9 cellular contexts compared by ENCODE assay signal in genomic region chr7:51316666-51317581, GRCh38. TPM values are rescaled to one million over a fixed set of nuclear protein-coding genes. Genes with fewer than 3 reads are reported as not detected.
A peak's percentile ranks its signal among the peaks of the same experiment; 100 is the strongest.
DNase-seq lines count a peak whose midpoint lies in the region; ATAC-seq, FAIRE-seq and TF ChIP-seq lines count a peak whose summit lies in the region.
"Had no signal": no experiment of that assay in that cellular context is flagged by ENCODE, and none has a peak within 500 bp of the region (broad histone marks: within the 10 kb centered on the region; RNA-seq: fewer than 3 reads in every experiment).

COBL (minus strand) TSS chr7:51316809; CDS start chr7:51316633, 176 bp downstream.

- H3K4me1 ChIP-seq in IMR-90 (ENCODE audit: control insufficient read depth, insufficient read depth, low read length) (no peaks in the 10 kb centered on the region), HepG2 (ENCODE audit: insufficient read depth, low read length) (peaks cover 71% of the 10 kb centered on the region)

- H2BK120ac ChIP-seq in IMR-90 (ENCODE audit: low read depth, low read length), result no peak within 1 kb of the TSS

- no peak within 1 kb of the TSS for H2AK9ac ChIP-seq in IMR-90 (replicated peaks; ENCODE audit: low read depth, low read length, poor library complexity)

- intact Hi-C loops in IMR-90 (cut with micrococcal nuclease) (no loop called here), HepG2 (cut with micrococcal nuclease; ENCODE audit: unreplicated experiment) (loop anchor here (5.0 kb wide), 1 partner anchor 50 kb away; no protein-coding TSS in a partner anchor)

- no peak within 1 kb of the TSS for H3K23ac ChIP-seq in IMR-90 (ENCODE audit: low read depth, low read length)

- H3K36me3 ChIP-seq in IMR-90 (ENCODE audit: control insufficient read depth, insufficient read depth, low read length) (no peaks in the 10 kb centered on the region), bronchial epithelial cell (ENCODE audit: control insufficient read depth, insufficient read depth, low read length) (no peaks in the 10 kb centered on the region), HepG2 (replicated peaks in 1 of 2; ENCODE audit: control insufficient read depth in 1 of 2, insufficient read depth in 2 of 2, low read length in 2 of 2) (no peaks in the 10 kb centered on the region; a peak in 1 of 5 replicates)

- H4K20me1 ChIP-seq in IMR-90 (ENCODE audit: insufficient read depth, low read length) (no peaks in the 10 kb centered on the region), HepG2 (ENCODE audit: insufficient read depth, low read length) (0 out of 2 replicates have a peak, but pooled peaks cover 5% of the 10 kb centered on the region)

- no peaks in the 10 kb centered on the region for H3K79me1 ChIP-seq in IMR-90 (ENCODE audit: low read depth in 1 of 2, low read length in 2 of 2)

- CTCF ChIA-PET in IMR-90 (lab: Yijun Ruan, JAX), result no interaction called here
- CTCF ChIA-PET in HepG2 (lab: Yijun Ruan, JAX; ENCODE audit: low intra/inter-chr PET ratio, low total read pairs), result no interaction called here

- TF ChIP-seq EP300 in HepG2 (IDR thresholded peaks at IDR 0.05; ENCODE audit: low read depth in 2 of 2, low read length in 2 of 2), result no peak
- no peak for TF ChIP-seq EP300 in HepG2 (CRISPR knock-in tag; IDR thresholded peaks at IDR 0.05; ENCODE audit: borderline replicate concordance)

- 10% methylated on average over 22 of the region's 94 CpGs; no CpG with 5 or more reads in 1 of the 2 experiments for WGBS in IMR-90 (ENCODE audit: extremely low coverage in 2 of 2, insufficient read length in 1 of 2), 2 experiments
- WGBS in HepG2 (ENCODE audit: low lambda C conversion rate), result 2% methylated on average over 7 of the region's 94 CpGs

- H3K9me1 ChIP-seq in IMR-90 (ENCODE audit: insufficient read depth, low read length), result no peaks in the 10 kb centered on the region

- DNase-seq in AG10803 (ENCODE audit: low read depth) (no peak), IMR-90 (no peak), bronchial epithelial cell (ENCODE audit: low read depth) (no peak), HepG2 (ENCODE audit: low spot score) (no peak), superior temporal gyrus (ENCODE audit: extremely low spot score) (peak; percentile 32), H54 (ENCODE audit: insufficient read length, low spot score) (no peak), NCI-H1105 treated with DMSO at 0.1 percent for 48 hours (lab: John Stamatoyannopoulos, UW) (no peak), NCI-H1694 (lab: John Stamatoyannopoulos, UW) (no peak)

- no peak within 1 kb of the TSS for H2BK20ac ChIP-seq in IMR-90 (ENCODE audit: low read depth, low read length)

- FAIRE-seq in bronchial epithelial cell (lab: Jason Lieb, UNC), result no peak
- FAIRE-seq in HepG2 (lab: Jason Lieb, UNC), result no peak
- FAIRE-seq in H54 (lab: Jason Lieb, UNC), result no peak
- FAIRE-seq: GM18507 had no signal

- TF ChIP-seq POLR2A in IMR-90 (IDR thresholded peaks at IDR 0.05; ENCODE audit: low read depth, low read length) (no peak), HepG2 (IDR thresholded peaks at IDR 0.05; ENCODE audit: insufficient read depth in 1 of 2, low read depth in 2 of 2, low read length in 2 of 2) (0 out of 4 replicates have a peak, but pooled peaks have one; percentile 15 to 27), H54 (IDR thresholded peaks at IDR 0.05; ENCODE audit: low read depth, low read length) (no peak)

- H3K14ac ChIP-seq in IMR-90 (replicated peaks; ENCODE audit: low read depth, low read length), result no peak within 1 kb of the TSS

- H3K4me2 ChIP-seq in IMR-90 (ENCODE audit: low read depth, low read length) (no peak within 1 kb of the TSS; the same call in 1 of the 2 replicates), HepG2 (ENCODE audit: low read depth, low read length) (peak within 1 kb of the TSS; percentile 92)

- TF ChIP-seq RAD21 in IMR-90 (IDR thresholded peaks at IDR 0.05; ENCODE audit: low read length), result no peak
- no peak for TF ChIP-seq RAD21 in HepG2 (CRISPR knock-in tag; IDR thresholded peaks at IDR 0.05)

- H3K27ac ChIP-seq in IMR-90 (ENCODE audit: insufficient read depth, low read length) (no peak within 1 kb of the TSS), HepG2 (ENCODE audit: extremely low read length, insufficient read depth, low read length) (peak within 1 kb of the TSS; percentile 79)

- no peak within 1 kb of the TSS for H2BK15ac ChIP-seq in IMR-90 (ENCODE audit: low read depth, low read length)

- POLR2A ChIA-PET in IMR-90 (lab: Charles Lee; ENCODE audit: unreplicated experiment), result no interaction called here
- POLR2A ChIA-PET in HepG2 (lab: Yijun Ruan, JAX), result interaction anchor here (1.8 kb wide), 1 partner anchor 10 kb away, joined by 4 read pairs; no protein-coding TSS in a partner anchor

- H2AK5ac ChIP-seq in IMR-90 (ENCODE audit: low read depth, low read length), result no peak within 1 kb of the TSS

- no peak within 1 kb of the TSS for H3K4ac ChIP-seq in IMR-90 (ENCODE audit: low read depth, low read length)

- H4K8ac ChIP-seq in IMR-90 (ENCODE audit: low read depth in 2 of 2, low read length in 2 of 2), result no peak within 1 kb of the TSS

- H3K4me3 ChIP-seq in AG10803 (ENCODE audit: low read length) (peak within 1 kb of the TSS; percentile 22), IMR-90 (ENCODE audit: insufficient read depth, low read depth, low read length) (no peak within 1 kb of the TSS), bronchial epithelial cell (ENCODE audit: low read depth, low read length) (peak within 1 kb of the TSS; percentile 80), HepG2 (replicated peaks in 1 of 3; ENCODE audit: insufficient read depth in 1 of 3, low read depth in 2 of 3, low read length in 3 of 3) (peak within 1 kb of the TSS; percentile 68 to 83 (median 69))

- H3K56ac ChIP-seq in IMR-90 (ENCODE audit: extremely low read depth, insufficient read depth, low read length), result no peak within 1 kb of the TSS

- H3K9ac ChIP-seq in IMR-90 (ENCODE audit: low read depth, low read length), result no peak within 1 kb of the TSS
- peak within 1 kb of the TSS; percentile 88 for H3K9ac ChIP-seq in HepG2 (ENCODE audit: insufficient read depth, low read depth, low read length)

- dilution Hi-C loops in IMR-90 (cut with HindIII; ENCODE audit: low sequenced_read_pairs, unreplicated experiment), result no loop called here

- no peak within 1 kb of the TSS for H2BK5ac ChIP-seq in IMR-90 (ENCODE audit: low read depth, low read length, poor library complexity, severe bottlenecking)

- H3K79me2 ChIP-seq in HepG2 (ENCODE audit: insufficient read depth, low read length), result peaks cover 31% of the 10 kb centered on the region

- ATAC-seq in IMR-90 (ENCODE audit: low read depth) (no peak), HepG2 (peak; percentile 21)

- BruUV-seq in IMR-90 (replicated peaks; lab: Mats Ljungman, UMichigan), result no TSS peak
- BruUV-seq in HepG2 (replicated peaks; lab: Mats Ljungman, UMichigan), result TSS peak; percentile 51

- TF ChIP-seq CTCF in AG10803 (conservative IDR thresholded peaks at IDR 0.05; ENCODE audit: low read length) (no peak), IMR-90 (conservative IDR thresholded peaks at IDR 0.05; ENCODE audit: low read depth, low read length) (no peak), bronchial epithelial cell (IDR thresholded peaks at IDR 0.05; ENCODE audit: insufficient read depth, low read length, severe bottlenecking) (no peak), HepG2 (CRISPR knock-in tag; IDR thresholded peaks at IDR 0.05) (no peak)

- no peak within 1 kb of the TSS for H4K91ac ChIP-seq in IMR-90 (ENCODE audit: insufficient read depth, low read depth, low read length)

- peaks cover 18% of the 10 kb centered on the region for H3K27me3 ChIP-seq in IMR-90 (ENCODE audit: control insufficient read depth, insufficient read depth, low read length)
- peaks cover 3% of the 10 kb centered on the region for H3K27me3 ChIP-seq in bronchial epithelial cell (ENCODE audit: control insufficient read depth, insufficient read depth, low read length)
- peaks cover 0 to 3% of the 10 kb centered on the region in 2 experiments; a peak in 1 of 5 replicates for H3K27me3 ChIP-seq in HepG2 (ENCODE audit: control insufficient read depth in 1 of 2, insufficient read depth in 2 of 2, low read length in 2 of 2)

- H2AFZ ChIP-seq in IMR-90 (replicated peaks; ENCODE audit: low read length, poor library complexity) (peak within 1 kb of the TSS; percentile 43), HepG2 (ENCODE audit: low read length) (no peak within 1 kb of the TSS)

- in situ Hi-C loops in IMR-90 (cut with MboI; ENCODE audit: low sequenced_read_pairs) (no loop called here), HepG2 (cut with HindIII; ENCODE audit: extremely low pct_ligation_motif_present, low pct_unique_long_range_greater_than_20kb) (no loop called here)

- no peak within 1 kb of the TSS for H4K5ac ChIP-seq in IMR-90 (ENCODE audit: low read depth, low read length)

- no peaks in the 10 kb centered on the region for H3K9me3 ChIP-seq in IMR-90 (ENCODE audit: control insufficient read depth, insufficient read depth, low read length)
- H3K9me3 ChIP-seq in HepG2 (ENCODE audit: low read length), result no peaks in the 10 kb centered on the region

- no peak within 1 kb of the TSS for H3K18ac ChIP-seq in IMR-90 (ENCODE audit: low read depth, low read length)

RNA-seq across cellular contexts. Expression of gene COBL, which starts in this region (rescaled TPM):
- total RNA-seq in IMR-90 (2012; rRNA removed) (under 0.01 TPM in 1 of 2 replicates, not detected in the other), bronchial epithelial cell (1.1 and 4.1 TPM in 2 replicates), HepG2 (2016; rRNA removed; fragmentation: Illumina TruSeq; extraction: Trizol) (3.8 and 4.4 TPM in 2 replicates)
- polyA plus RNA-seq in IMR-90 (2012; rRNA removed) (not detected in 2 replicates), HepG2 (2011; rRNA removed) (4.9 and 8.4 TPM in 2 replicates)
- not detected in 2 replicates for polyA plus RNA-seq in IMR-90 (2012; cell fraction: cytosol; rRNA removed)
- polyA plus RNA-seq in IMR-90 (2012; cell fraction: nucleus; rRNA removed; ENCODE audit: low replicate concordance), result not detected in 2 replicates
- 1.7 and 3.4 TPM in 2 replicates for total RNA-seq in HepG2 (2016; cell fraction: cytosol; rRNA removed; fragmentation: Illumina TruSeq; extraction: Trizol; ENCODE audit: low read depth)
- 2.9 and 3.7 TPM in 2 replicates for total RNA-seq in HepG2 (2016; cell fraction: insoluble cytoplasmic fraction; rRNA removed; fragmentation: Illumina TruSeq; extraction: Trizol)
- total RNA-seq in HepG2 (2016; cell fraction: membrane; rRNA removed; fragmentation: Illumina TruSeq; extraction: Trizol), result 3.3 TPM in 2 replicates
- 7.8 and 8.5 TPM in 2 replicates for total RNA-seq in HepG2 (2016; cell fraction: nucleus; rRNA removed; fragmentation: Illumina TruSeq; extraction: Trizol)
- 3.8 and 4.6 TPM in 2 replicates for polyA plus RNA-seq in HepG2 (2011; cell fraction: cytosol; rRNA removed)
- 5.7 and 7.9 TPM in 2 replicates for polyA plus RNA-seq in HepG2 (2011; cell fraction: nucleus; rRNA removed)
- 13.2 and 13.3 TPM in 2 replicates for polyA plus RNA-seq in HepG2 (2012)
- polyA plus RNA-seq in HepG2 (2016; cell fraction: cytosol; fragmentation: Illumina TruSeq; extraction: Trizol; ENCODE audit: low read depth), result 0.85 and 0.88 TPM in 2 replicates
- polyA plus RNA-seq in HepG2 (2016; cell fraction: insoluble cytoplasmic fraction; fragmentation: Illumina TruSeq; extraction: Trizol; ENCODE audit: low read depth), result 4.3 and 5.9 TPM in 2 replicates
- polyA plus RNA-seq in HepG2 (2016; cell fraction: membrane; fragmentation: Illumina TruSeq; extraction: Trizol; ENCODE audit: low read depth), result 1.7 and 2.0 TPM in 2 replicates
- 7.6 and 8.4 TPM in 2 replicates for polyA plus RNA-seq in HepG2 (2016; cell fraction: nucleus; fragmentation: Illumina TruSeq; extraction: Trizol; ENCODE audit: insufficient read depth, low read depth)
- polyA minus RNA-seq in HepG2 (2011; rRNA and poly(A)+ RNA removed; ENCODE audit: low replicate concordance), result 15.4 and 59.2 TPM in 2 replicates
- polyA minus RNA-seq in HepG2 (2011; cell fraction: cytosol; rRNA and poly(A)+ RNA removed), result 5.0 and 7.4 TPM in 2 replicates
- polyA minus RNA-seq in HepG2 (2011; cell fraction: nucleus; rRNA and poly(A)+ RNA removed), result 17.9 and 22.8 TPM in 2 replicates

Comparison
In these comparisons a context has a peak if more than half of its experiments do, and no peak if none do; other contexts are left out.
1. POLR2A ChIP-seq: peak in HepG2 (2 of 2); none in IMR-90 (single experiment) and H54 (single experiment).